ENCODE assay signal across 9 cellular contexts in the genomic region with DNA sequence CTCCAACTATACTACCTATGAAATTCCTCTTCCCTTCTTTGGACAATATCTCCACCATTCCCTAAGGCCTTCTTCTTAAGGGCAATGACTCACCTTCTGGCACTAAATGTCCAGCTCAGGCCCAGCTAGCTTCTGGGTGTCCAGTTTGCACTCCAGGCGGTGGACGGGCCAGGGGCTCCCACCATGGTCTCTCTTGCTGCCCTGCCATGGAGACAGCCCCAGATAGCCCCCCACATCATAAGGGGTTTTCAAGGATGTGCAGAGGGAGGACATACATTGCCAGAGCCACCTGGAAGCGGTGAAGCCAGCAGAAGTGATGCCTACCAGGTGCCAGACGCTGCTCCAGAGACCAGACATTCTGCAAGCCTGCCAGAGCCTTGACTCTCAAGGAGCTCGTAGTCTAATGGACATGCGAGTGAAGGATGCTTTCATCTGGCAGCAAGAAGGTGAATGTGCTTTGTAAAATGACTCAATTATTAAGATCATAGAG. TPM values are rescaled to one million over a fixed set of nuclear protein-coding genes. Genes with fewer than 3 reads are reported as not detected.
A peak's percentile ranks its signal among the peaks of the same experiment; 100 is the strongest.
DNase-seq lines count a peak whose midpoint lies in the region; ATAC-seq and TF ChIP-seq lines count a peak whose summit lies in the region.
"Had no signal": no experiment of that assay in that cellular context is flagged by ENCODE, and none has a peak within 500 bp of the region (broad histone marks: within the 10 kb centered on the region; RNA-seq: fewer than 3 reads in every experiment).

No MANE protein-coding gene starts in this region.

- H3K27ac ChIP-seq in ascending aorta (peak overlapping the region; percentile 90 to 94), hepatocyte (peak overlapping the region; percentile 84), thoracic aorta (peak overlapping the region; percentile 84 to 91)

- H3K4me2 ChIP-seq in hepatocyte: no peak overlapping the region

- H4K20me1 ChIP-seq in hepatocyte (ENCODE audit: insufficient read depth, poor library complexity, severe bottlenecking): no peaks in the 10 kb centered on the region

- H3K9me3 Mint-ChIP-seq in T-helper 2 cell treated with Interferon-gamma antibody and Interleukin-4, amounts not matched to agents 5 μg/mL and 100 μg/mL, for 36 hours: no peaks in the 10 kb centered on the region
- H3K9me3 Mint-ChIP-seq: activated naive CD8-positive, alpha-beta T cell treated with anti-CD3 and anti-CD28 coated beads, Interleukin-2, amount 10 ng/mL, durations not matched to agents 7 days and 5 days had no signal

- WGBS in hepatocyte (ENCODE audit: low lambda C conversion rate, missing lambda C conversion rate): 83% methylated on average over 6 of the region's 6 CpGs

- no peaks in the 10 kb centered on the region for H3K79me2 ChIP-seq in hepatocyte

- intact Hi-C loops in ascending aorta (cut with DNase I): loop anchor here (1.0 to 2.0 kb wide), 4 partner anchors 18 to 74 kb away; a partner anchor contains a TSS

- ATAC-seq in thoracic aorta (ENCODE audit: insufficient number of reproducible peaks, low FRiP score, low read depth) (peak; percentile 60), HG03108 (IDR thresholded peaks at IDR 0.05; ENCODE audit: unreplicated experiment) (no peak), GM18498 (IDR thresholded peaks at IDR 0.05; ENCODE audit: unreplicated experiment) (no peak)

- H3K4me3 ChIP-seq in ascending aorta: peak overlapping the region in 1 of 2 donors; percentile 28
- H3K4me3 ChIP-seq in hepatocyte: no peak overlapping the region
- peak overlapping the region; percentile 46 for H3K4me3 ChIP-seq in thoracic aorta

- H3K4me3 Mint-ChIP-seq in T-helper 2 cell treated with Interferon-gamma antibody and Interleukin-4, amounts not matched to agents 5 μg/mL and 100 μg/mL, for 36 hours: no peak overlapping the region
- H3K4me3 Mint-ChIP-seq: activated naive CD8-positive, alpha-beta T cell treated with anti-CD3 and anti-CD28 coated beads, Interleukin-2, amount 10 ng/mL, durations not matched to agents 7 days and 5 days had no signal

- no peaks in the 10 kb centered on the region for H3K27me3 Mint-ChIP-seq in T-helper 2 cell treated with Interferon-gamma antibody and Interleukin-4, amounts not matched to agents 5 μg/mL and 100 μg/mL, for 36 hours (ENCODE audit: low read depth)

- H3K36me3 ChIP-seq in ascending aorta: no peaks in the 10 kb centered on the region
- no peaks in the 10 kb centered on the region for H3K36me3 ChIP-seq in hepatocyte (replicated peaks; ENCODE audit: insufficient read depth, low read depth)
- no peaks in the 10 kb centered on the region for H3K36me3 ChIP-seq in thoracic aorta

- H3K4me1 ChIP-seq in ascending aorta: peaks cover 24 to 51% of the 10 kb centered on the region in 2 donors
- peaks cover 27% of the 10 kb centered on the region for H3K4me1 ChIP-seq in hepatocyte (ENCODE audit: insufficient read depth)
- peaks cover 40 to 78% of the 10 kb centered on the region in 2 donors for H3K4me1 ChIP-seq in thoracic aorta (ENCODE audit: control insufficient read depth in 1 of 2, low read depth in 2 of 2)

- H3K4me1 Mint-ChIP-seq in T-helper 2 cell treated with Interferon-gamma antibody and Interleukin-4, amounts not matched to agents 5 μg/mL and 100 μg/mL, for 36 hours (ENCODE audit: low read depth): no peaks in the 10 kb centered on the region
- H3K4me1 Mint-ChIP-seq: activated naive CD8-positive, alpha-beta T cell treated with anti-CD3 and anti-CD28 coated beads, Interleukin-2, amount 10 ng/mL, durations not matched to agents 7 days and 5 days had no signal

- H3K27me3 ChIP-seq in ascending aorta (no peaks in the 10 kb centered on the region), hepatocyte (no peaks in the 10 kb centered on the region), thoracic aorta (replicated peaks; ENCODE audit: insufficient read depth) (no peaks in the 10 kb centered on the region)

- H3K36me3 Mint-ChIP-seq in T-helper 2 cell treated with Interferon-gamma antibody and Interleukin-4, amounts not matched to agents 5 μg/mL and 100 μg/mL, for 36 hours (ENCODE audit: low read depth): no peaks in the 10 kb centered on the region
- H3K36me3 Mint-ChIP-seq: activated naive CD8-positive, alpha-beta T cell treated with anti-CD3 and anti-CD28 coated beads, Interleukin-2, amount 10 ng/mL, durations not matched to agents 7 days and 5 days had no signal

- H3K9me3 ChIP-seq in ascending aorta (no peaks in the 10 kb centered on the region), hepatocyte (ENCODE audit: low read depth) (no peaks in the 10 kb centered on the region), thoracic aorta (no peaks in the 10 kb centered on the region)

- no peak overlapping the region for H3K27ac Mint-ChIP-seq in T-helper 2 cell treated with Interferon-gamma antibody and Interleukin-4, amounts not matched to agents 5 μg/mL and 100 μg/mL, for 36 hours
- H3K27ac Mint-ChIP-seq: activated naive CD8-positive, alpha-beta T cell treated with anti-CD3 and anti-CD28 coated beads, Interleukin-2, amount 10 ng/mL, durations not matched to agents 7 days and 5 days had no signal

- peak; percentile 17 for DNase-seq in ELR (ENCODE audit: low read depth)
- DNase-seq in ascending aorta (ENCODE audit: low spot score in 2 of 2): peak in 1 of 2 donors; percentile 78
- DNase-seq in hepatocyte (ENCODE audit: low spot score): no peak
- no peak for DNase-seq in thoracic aorta (ENCODE audit: low spot score)
- no peak for DNase-seq in T-helper 2 cell treated with Interferon-gamma antibody and Interleukin-4, amounts not matched to agents 5 μg/mL and 100 μg/mL, for 36 hours (ENCODE audit: low spot score)
- DNase-seq: activated naive CD8-positive, alpha-beta T cell treated with anti-CD3 and anti-CD28 coated beads, Interleukin-2, amount 10 ng/mL, durations not matched to agents 7 days and 5 days; SW 1271 had no signal

- H3K9me2 ChIP-seq in hepatocyte (replicated peaks; ENCODE audit: insufficient read depth): no peaks in the 10 kb centered on the region

- TF ChIP-seq CTCF in ascending aorta (IDR thresholded peaks at IDR 0.05) (no peak), hepatocyte (IDR thresholded peaks at IDR 0.05; ENCODE audit: poor library complexity) (no peak), thoracic aorta (IDR thresholded peaks at IDR 0.05) (no peak)

- no peak overlapping the region for H2AFZ ChIP-seq in hepatocyte

RNA-seq across cellular contexts. Expression of a gene that starts 43.7 kb away (rescaled TPM):
- total RNA-seq in ascending aorta (225 TPM), hepatocyte (54.1 and 56.9 TPM in 2 replicates), thoracic aorta (100 to 1,000 TPM; 166 to 273 TPM)
- polyA plus RNA-seq in hepatocyte: 41.4 and 50.1 TPM in 2 replicates
